ENCODE assay signal across 15 cellular contexts in genomic region chr2:13676269-13676668, GRCh38.
DNase-seq lines count a peak whose midpoint lies in the region; ATAC-seq lines count a peak whose summit lies in the region.
"Had no signal": no experiment of that assay in that cellular context is flagged by ENCODE, and none has a peak within 500 bp of the region (broad histone marks: within the 10 kb centered on the region; RNA-seq: fewer than 3 reads in every experiment).

No MANE protein-coding gene starts in this region.

- H3K4ac ChIP-seq in mesendoderm (ENCODE audit: low read depth, low read length): no peak overlapping the region

- H3K9ac ChIP-seq in mesendoderm (ENCODE audit: low read length): no peak overlapping the region

- no peaks in the 10 kb centered on the region for H3K79me2 ChIP-seq in mesendoderm (ENCODE audit: control insufficient read depth, insufficient read depth, low read length)

- no peak overlapping the region for H3K23ac ChIP-seq in mesendoderm (ENCODE audit: low read length)

- H3K4me2 ChIP-seq in mesendoderm (ENCODE audit: low read length): no peak overlapping the region

- H4K5ac ChIP-seq in mesendoderm (ENCODE audit: low read length): no peak overlapping the region

- no CpG with 5 or more reads among the region's 2 CpGs for WGBS in mesendoderm (ENCODE audit: extremely low coverage, insufficient coverage, low lambda C conversion rate)

- no peak overlapping the region for H3K4me3 ChIP-seq in mesendoderm (ENCODE audit: low read length)
- H3K4me3 ChIP-seq: body of pancreas, pancreas, upper lobe of right lung had no signal

- peak; percentile 61 for DNase-seq in AG08395 (ENCODE audit: low spot score)
- DNase-seq in RPMI7951 (ENCODE audit: low read depth): peak; percentile 25
- DNase-seq in fibroblast of the conjunctiva (ENCODE audit: low read depth): peak; percentile 26
- DNase-seq in NCI-H1092 (lab: John Stamatoyannopoulos, UW): no peak
- DNase-seq in activated CD4-positive, alpha-beta T cell treated with anti-CD3 and anti-CD28 coated beads, Interleukin-2, amount 50 U/mL, for 4 hours: no peak
- no peak for DNase-seq in mesendoderm
- DNase-seq: activated T-cell treated with anti-CD3 and anti-CD28 coated beads, Interleukin-2, amount 50 U/mL, for 72 hours; body of pancreas; DMS53; endodermal cell; pancreas; SW 1271; upper lobe of right lung had no signal

- H2AK5ac ChIP-seq in mesendoderm (ENCODE audit: low read length): no peak overlapping the region

- H3K27me3 ChIP-seq in mesendoderm (ENCODE audit: insufficient read depth, low read length, poor library complexity): no peaks in the 10 kb centered on the region
- H3K27me3 ChIP-seq: body of pancreas, pancreas, upper lobe of right lung had no signal

- H3K79me1 ChIP-seq in mesendoderm (ENCODE audit: low read length): no peaks in the 10 kb centered on the region

- no peak overlapping the region for H2BK5ac ChIP-seq in mesendoderm (ENCODE audit: low read length)

- H3K36me3 ChIP-seq in mesendoderm (ENCODE audit: control insufficient read depth, insufficient read depth, low read length): no peaks in the 10 kb centered on the region
- H3K36me3 ChIP-seq: pancreas, upper lobe of right lung had no signal

- no peaks in the 10 kb centered on the region for H3K4me1 ChIP-seq in mesendoderm (ENCODE audit: control insufficient read depth, low read depth, low read length)
- H3K4me1 ChIP-seq: body of pancreas, pancreas, upper lobe of right lung had no signal

- no peak overlapping the region for H2BK120ac ChIP-seq in mesendoderm (ENCODE audit: low read depth, low read length)

- no peak overlapping the region for H3K27ac ChIP-seq in mesendoderm (ENCODE audit: low read depth, low read length)
- H3K27ac ChIP-seq: body of pancreas, pancreas, upper lobe of right lung had no signal

- peak; percentile 74 for ATAC-seq in HG02938 (IDR thresholded peaks at IDR 0.05; ENCODE audit: unreplicated experiment)
- no peak for ATAC-seq in HG02678 (IDR thresholded peaks at IDR 0.05; ENCODE audit: unreplicated experiment)
- ATAC-seq: activated T-cell treated with anti-CD3 and anti-CD28 coated beads, Interleukin-2, amount 50 U/mL, for 72 hours; body of pancreas; pancreas; upper lobe of right lung had no signal

- H4K8ac ChIP-seq in mesendoderm (ENCODE audit: low read depth, low read length): no peak overlapping the region

- H3K56ac ChIP-seq in mesendoderm (ENCODE audit: low read length): no peak overlapping the region

- no peak overlapping the region for H3K18ac ChIP-seq in mesendoderm (ENCODE audit: low read length)

- H2BK15ac ChIP-seq in mesendoderm (replicated peaks; ENCODE audit: low read depth): no peak overlapping the region

Comparison
In these comparisons a context has a peak if more than half of its experiments do, and no peak if none do; other contexts are left out.
1. DNase-seq: peak in AG08395 (single experiment), RPMI7951 (single experiment) and fibroblast of the conjunctiva (single experiment); none in NCI-H1092 (single experiment), activated CD4-positive, alpha-beta T cell treated with anti-CD3 and anti-CD28 coated beads, Interleukin-2, amount 50 U/mL, for 4 hours (0 of 2) and mesendoderm (single experiment).